ENCODE assay signal across 7 cellular contexts in genomic region chr2:209145220-209145691, GRCh38.
DNase-seq lines count a peak whose midpoint lies in the region; ATAC-seq and TF ChIP-seq lines count a peak whose summit lies in the region.
"Not testable (repeated sequence)": the region's sequence is repeated elsewhere in the genome, so short reads cannot be mapped to it uniquely, and the experiment has no call there.

No MANE protein-coding gene starts in this region.

- not testable (repeated sequence) for H4K20me1 ChIP-seq in BLaER1 treated with 17β-estradiol and CSF1 and Interleukin-3, amounts not matched to agents 10 nM and 100 nM

- H3K4me1 ChIP-seq in BLaER1 treated with 17β-estradiol and CSF1 and Interleukin-3, amounts not matched to agents 10 nM and 100 nM: peaks cover 12 to 51% (median 28%) of the 10 kb centered on the region in 10 experiments; a peak in 19 of 20 replicates
- H3K4me1 ChIP-seq in HUES64 (ENCODE audit: insufficient read depth, low read length): peaks cover 31% of the 10 kb centered on the region
- not testable (repeated sequence) for H3K4me1 ChIP-seq in right cardiac atrium (ENCODE audit: control insufficient read depth, insufficient read depth, low read length); aorta (ENCODE audit: control insufficient read depth in 1 of 2, insufficient read depth in 2 of 2, low read length in 2 of 2)

- peak overlapping the region in 4 of 11 experiments; percentile 74 to 88 (median 78); a peak in 8 of 22 replicates for H3K4me2 ChIP-seq in BLaER1 treated with 17β-estradiol and CSF1 and Interleukin-3, amounts not matched to agents 10 nM and 100 nM

- H3K36me3 Mint-ChIP-seq in chondrocyte (ENCODE audit: low read depth); osteocyte (ENCODE audit: unreplicated experiment): not testable (repeated sequence)

- H3K4me3 ChIP-seq in BLaER1 treated with 17β-estradiol and CSF1 and Interleukin-3, amounts not matched to agents 10 nM and 100 nM; HUES64 (ENCODE audit: low read length); right cardiac atrium (ENCODE audit: low read length); aorta (ENCODE audit: low read length in 2 of 2): not testable (repeated sequence)

- peak overlapping the region in 9 of 11 experiments; percentile 79 to 89 (median 83); a peak in 16 of 22 replicates for H3K27ac ChIP-seq in BLaER1 treated with 17β-estradiol and CSF1 and Interleukin-3, amounts not matched to agents 10 nM and 100 nM
- H3K27ac ChIP-seq in HUES64 (ENCODE audit: low read depth, low read length): peak overlapping the region; percentile 32; the same call in 1 of the 2 replicates
- H3K27ac ChIP-seq in right cardiac atrium (ENCODE audit: low read length); aorta (ENCODE audit: low read depth in 1 of 2, low read length in 2 of 2): not testable (repeated sequence)

- not testable (repeated sequence) for H3K36me3 ChIP-seq in BLaER1 treated with 17β-estradiol and CSF1 and Interleukin-3, amounts not matched to agents 10 nM and 100 nM; HUES64 (ENCODE audit: insufficient read depth, low read length); aorta (ENCODE audit: control insufficient read depth in 1 of 2, insufficient read depth in 2 of 2, low read length in 1 of 2)

- H3K4me1 Mint-ChIP-seq in chondrocyte (ENCODE audit: low read depth); osteocyte (ENCODE audit: unreplicated experiment): not testable (repeated sequence)

- H3K27me3 ChIP-seq in BLaER1 treated with 17β-estradiol and CSF1 and Interleukin-3, amounts not matched to agents 10 nM and 100 nM; HUES64 (ENCODE audit: insufficient read depth, low read length); right cardiac atrium (ENCODE audit: control insufficient read depth, insufficient read depth); aorta (ENCODE audit: control insufficient read depth in 1 of 2, insufficient read depth in 2 of 2, low read length in 1 of 2): not testable (repeated sequence)

- not testable (repeated sequence) for H3K9me3 ChIP-seq in BLaER1 treated with 17β-estradiol and CSF1 and Interleukin-3, amounts not matched to agents 10 nM and 100 nM (replicated peaks in 1 of 11); HUES64 (ENCODE audit: insufficient read depth, low read depth, low read length); right cardiac atrium (ENCODE audit: control insufficient read depth, low read length); aorta (ENCODE audit: control insufficient read depth, low read length)

- H3K4me3 Mint-ChIP-seq in chondrocyte (ENCODE audit: unreplicated experiment); osteocyte (ENCODE audit: unreplicated experiment): not testable (repeated sequence)

- peak; percentile 64 for DNase-seq in chondrocyte (ENCODE audit: low spot score)
- DNase-seq in right cardiac atrium: peak in 2 of 3 donors; percentile 21 to 47
- peak; percentile 76 for DNase-seq in mesenteric fat pad (ENCODE audit: low spot score)
- DNase-seq in osteocyte (ENCODE audit: extremely low spot score, unreplicated experiment): peak; percentile 81
- DNase-seq in aorta: peak in 1 of 2 donors; percentile 77

- peaks cover 13% of the 10 kb centered on the region for H3K27me3 Mint-ChIP-seq in chondrocyte (ENCODE audit: low read depth)
- H3K27me3 Mint-ChIP-seq in osteocyte (ENCODE audit: unreplicated experiment): not testable (repeated sequence)

- ATAC-seq in right cardiac atrium (peak in 1 of 2 donors; percentile 31), aorta (ENCODE audit: low FRiP score) (peak; percentile 17)

- H3K9me3 Mint-ChIP-seq in chondrocyte (ENCODE audit: low read depth); osteocyte (ENCODE audit: unreplicated experiment): not testable (repeated sequence)

- H3K27ac Mint-ChIP-seq in chondrocyte (ENCODE audit: unreplicated experiment); osteocyte (ENCODE audit: unreplicated experiment): not testable (repeated sequence)

- intact Hi-C loops in right cardiac atrium (cut with DNase I); aorta (cut with DNase I): not testable (repeated sequence)

- H3K9ac ChIP-seq in BLaER1 treated with 17β-estradiol and CSF1 and Interleukin-3, amounts not matched to agents 10 nM and 100 nM; HUES64 (ENCODE audit: low read depth, low read length): not testable (repeated sequence)

- not testable (repeated sequence) for TF ChIP-seq CTCF in chondrocyte (IDR thresholded peaks at IDR 0.05); osteocyte (IDR thresholded peaks at IDR 0.05)

- 95% methylated on average over 30 of the region's 30 CpGs for WGBS in HUES64
- 90% methylated on average over 30 of the region's 30 CpGs for WGBS in right cardiac atrium
- 90 to 91% methylated on average over 29 to 30 of the region's 30 CpGs for WGBS in aorta, 2 donors
